ENCODE assay signal across 8 cellular contexts in the genomic region with DNA sequence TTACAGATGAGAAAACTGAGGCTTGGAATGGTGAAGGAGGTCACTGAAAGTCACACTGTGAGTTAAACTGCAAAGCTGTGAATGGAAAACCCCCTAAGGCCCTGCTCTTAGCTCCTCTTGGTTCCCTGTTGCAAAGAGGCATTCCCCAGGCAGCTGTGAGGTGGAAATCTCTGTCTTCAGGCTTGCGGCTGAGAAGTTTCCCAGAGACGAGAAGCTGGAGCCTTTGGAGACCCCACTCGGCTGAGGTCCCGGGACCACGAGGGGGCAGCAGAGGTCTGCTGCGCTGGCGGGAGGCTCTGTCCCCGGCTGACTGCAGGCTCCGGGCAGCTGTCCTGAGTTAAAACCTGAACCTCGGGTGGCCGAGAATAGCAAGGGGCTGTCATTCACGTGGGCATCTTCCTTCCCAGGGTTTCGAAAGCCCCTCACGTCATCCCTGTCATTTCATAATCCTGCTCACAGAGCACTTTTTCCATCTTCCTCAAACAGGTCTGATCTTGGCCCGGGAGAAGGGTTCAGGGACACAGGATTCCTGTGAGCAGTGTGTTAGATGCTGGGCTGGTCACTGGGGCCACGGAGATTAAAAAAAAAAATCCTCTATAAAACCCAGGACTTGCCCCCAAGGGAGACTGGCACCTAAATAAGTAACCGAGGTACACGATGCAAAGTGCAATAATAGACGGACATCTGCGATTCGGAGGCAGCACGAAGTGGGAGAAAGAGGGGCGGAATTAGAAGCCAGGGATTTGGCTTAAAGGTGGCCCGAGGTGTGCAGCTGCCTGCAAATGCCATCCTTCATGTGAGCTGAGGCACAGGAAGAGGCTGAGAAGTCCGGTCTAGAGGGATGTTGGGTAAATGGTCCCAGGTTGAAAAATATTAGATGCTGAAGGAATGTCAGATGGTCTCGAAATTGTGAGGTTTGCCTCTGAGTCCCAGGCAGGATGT. TPM values are rescaled to one million over a fixed set of nuclear protein-coding genes. Genes with fewer than 3 reads are reported as not detected.
DNase-seq lines count a peak whose midpoint lies in the region; ATAC-seq and TF ChIP-seq lines count a peak whose summit lies in the region.

No MANE protein-coding gene starts in this region.

- TF ChIP-seq CTCF in BJ (IDR thresholded peaks at IDR 0.05; ENCODE audit: insufficient read depth, low read depth, low read length), result peak; percentile 99
- TF ChIP-seq CTCF in KMS-11 (conservative IDR thresholded peaks at IDR 0.05; ENCODE audit: low read depth, low read length), result peak; percentile 95
- TF ChIP-seq CTCF in fibroblast of villous mesenchyme (IDR thresholded peaks at IDR 0.05; ENCODE audit: insufficient read depth, low read depth, low read length), result peak; percentile 99

- H3K36me3 Mint-ChIP-seq in activated T-helper 17 cell treated with anti-CD3 and anti-CD28 coated beads, Interleukin-2, amount 50 U/mL, for 72 hours (ENCODE audit: low read depth), result no peaks in the 10 kb centered on the region

- peaks cover 13% of the 10 kb centered on the region for H3K27me3 Mint-ChIP-seq in activated T-helper 17 cell treated with anti-CD3 and anti-CD28 coated beads, Interleukin-2, amount 50 U/mL, for 72 hours

- no peak overlapping the region for H4K91ac ChIP-seq in neuronal stem cell (ENCODE audit: low read depth, low read length, poor library complexity)

- POLR2A ChIA-PET in BJ (lab: Charles Lee), result interaction anchor here (0.5 to 1.0 kb wide), 2 partner anchors 13 to 76 kb away, joined by 3 read pairs; no protein-coding TSS in a partner anchor

- WGBS in neuronal stem cell (ENCODE audit: extremely low coverage in 2 of 2, insufficient read length in 2 of 2, insufficient replicate concordance in 1 of 2), 2 donors, result no CpG with 5 or more reads among the region's 26 CpGs

- H3K79me1 ChIP-seq in neuronal stem cell (ENCODE audit: low read depth, low read length), result no peaks in the 10 kb centered on the region

- no peak overlapping the region for H2BK120ac ChIP-seq in neuronal stem cell (ENCODE audit: low read depth, low read length)

- H3K23ac ChIP-seq in neuronal stem cell (ENCODE audit: low read depth, low read length, poor library complexity), result no peak overlapping the region

- H3K27ac Mint-ChIP-seq in activated T-helper 17 cell treated with anti-CD3 and anti-CD28 coated beads, Interleukin-2, amount 50 U/mL, for 72 hours, result no peak overlapping the region

- H3K4me1 Mint-ChIP-seq in activated T-helper 17 cell treated with anti-CD3 and anti-CD28 coated beads, Interleukin-2, amount 50 U/mL, for 72 hours, result no peaks in the 10 kb centered on the region

- no peak overlapping the region for H2BK12ac ChIP-seq in neuronal stem cell (ENCODE audit: low read length)

- no peaks in the 10 kb centered on the region for H3K9me3 ChIP-seq in neuronal stem cell (replicated peaks in 1 of 2; ENCODE audit: control insufficient read depth in 2 of 2, insufficient read depth in 1 of 2, low read depth in 1 of 2, low read length in 2 of 2)
- H3K9me3 ChIP-seq in subcutaneous abdominal adipose tissue (ENCODE audit: control insufficient read depth in 5 of 5, low read length in 5 of 5), result no peaks in the 10 kb centered on the region

- H3K9ac ChIP-seq in KMS-11, result no peak overlapping the region
- no peak overlapping the region for H3K9ac ChIP-seq in neuronal stem cell (ENCODE audit: low read depth, low read length, poor library complexity)
- no peak overlapping the region for H3K9ac ChIP-seq in subcutaneous abdominal adipose tissue (ENCODE audit: low read length in 5 of 5)

- no peak overlapping the region for H3K27ac ChIP-seq in KMS-11
- no peak overlapping the region for H3K27ac ChIP-seq in neuronal stem cell (replicated peaks; ENCODE audit: low read length)
- peak overlapping the region; percentile 12 for H3K27ac ChIP-seq in subcutaneous abdominal adipose tissue (ENCODE audit: low read depth, low read length)

- no peak overlapping the region for H3K4me3 ChIP-seq in BJ (ENCODE audit: low read depth, low read length)
- no peak overlapping the region for H3K4me3 ChIP-seq in KMS-11 (IDR thresholded peaks at IDR 0.05; ENCODE audit: insufficient read depth, low read depth, low read length)
- no peak overlapping the region for H3K4me3 ChIP-seq in fibroblast of villous mesenchyme (ENCODE audit: low read depth, low read length)
- no peak overlapping the region for H3K4me3 ChIP-seq in neuronal stem cell (ENCODE audit: low read length in 2 of 2)
- no peak overlapping the region for H3K4me3 ChIP-seq in subcutaneous abdominal adipose tissue (ENCODE audit: low read depth in 1 of 5, low read length in 5 of 5)

- H2BK5ac ChIP-seq in neuronal stem cell (ENCODE audit: low read length), result no peak overlapping the region

- H3K4me1 ChIP-seq in KMS-11 (ENCODE audit: low read depth, poor library complexity, severe bottlenecking) (no peaks in the 10 kb centered on the region), neuronal stem cell (ENCODE audit: control insufficient read depth in 2 of 2, insufficient read depth in 1 of 2, low read depth in 1 of 2, low read length in 2 of 2) (no peaks in the 10 kb centered on the region), subcutaneous abdominal adipose tissue (ENCODE audit: control insufficient read depth in 5 of 5, insufficient read depth in 5 of 5, low read length in 5 of 5) (peaks cover 2 to 50% (median 35%) of the 10 kb centered on the region in 5 donors)

- CTCF ChIA-PET in BJ (lab: Yijun Ruan, JAX), result interaction anchor here (0.6 to 2.5 kb wide), 47 partner anchors 9 to 349 kb away, joined by 3 to 194 read pairs (median 5); partner anchors contain the start of genes ATOH8, SFTPB and ST3GAL5

- peak; percentile 88 for ATAC-seq in activated T-helper 17 cell treated with anti-CD3 and anti-CD28 coated beads, Interleukin-2, amount 50 U/mL, for 72 hours (replicated peaks)

- peak overlapping the region; percentile 39 for H2AK5ac ChIP-seq in neuronal stem cell (ENCODE audit: low read depth, low read length)

- H3K4ac ChIP-seq in neuronal stem cell (ENCODE audit: low read length), result no peak overlapping the region

- DNase-seq in BJ (ENCODE audit: low read depth), result no peak
- peak; percentile 91 for DNase-seq in GM19240 (ENCODE audit: insufficient read length, low spot score)
- DNase-seq in RPMI8226, result peak; percentile 85
- peak; percentile 84 for DNase-seq in fibroblast of villous mesenchyme (ENCODE audit: low read depth)
- DNase-seq in neuronal stem cell (ENCODE audit: low spot score), result peak; percentile 81

- no peaks in the 10 kb centered on the region for H3K79me2 ChIP-seq in KMS-11 (ENCODE audit: insufficient read depth, low read depth)

- no peak overlapping the region for H3K4me3 Mint-ChIP-seq in activated T-helper 17 cell treated with anti-CD3 and anti-CD28 coated beads, Interleukin-2, amount 50 U/mL, for 72 hours

- no peak overlapping the region for H4K8ac ChIP-seq in neuronal stem cell (ENCODE audit: low read depth, low read length)

- H2AFZ ChIP-seq in KMS-11 (ENCODE audit: low read depth) (peak overlapping the region; percentile 50), neuronal stem cell (ENCODE audit: low read length) (peak overlapping the region; percentile 61)

- H3K4me2 ChIP-seq in KMS-11 (no peak overlapping the region; the same call in 1 of the 2 replicates), neuronal stem cell (ENCODE audit: insufficient read depth, low read length, poor library complexity, severe bottlenecking) (no peak overlapping the region)

- H3K9me3 Mint-ChIP-seq in activated T-helper 17 cell treated with anti-CD3 and anti-CD28 coated beads, Interleukin-2, amount 50 U/mL, for 72 hours, result no peaks in the 10 kb centered on the region

- no peaks in the 10 kb centered on the region for H4K20me1 ChIP-seq in KMS-11 (ENCODE audit: insufficient read depth)

- no peak overlapping the region for H3K14ac ChIP-seq in neuronal stem cell (ENCODE audit: low read length)

- no peaks in the 10 kb centered on the region for H3K27me3 ChIP-seq in BJ (ENCODE audit: control insufficient read depth, insufficient read depth, low read length)
- no peaks in the 10 kb centered on the region for H3K27me3 ChIP-seq in KMS-11 (ENCODE audit: insufficient read depth, low read depth)
- H3K27me3 ChIP-seq in neuronal stem cell (ENCODE audit: control insufficient read depth in 3 of 3, insufficient read depth in 3 of 3, low read depth in 1 of 3, low read length in 3 of 3), result peaks cover 0 to 31% (median 0%) of the 10 kb centered on the region in 3 experiments
- H3K27me3 ChIP-seq in subcutaneous abdominal adipose tissue (ENCODE audit: control insufficient read depth in 5 of 5, insufficient read depth in 4 of 5, low read length in 5 of 5), result no peaks in the 10 kb centered on the region

- H2BK15ac ChIP-seq in neuronal stem cell (ENCODE audit: low read length), result no peak overlapping the region

- no peaks in the 10 kb centered on the region for H3K36me3 ChIP-seq in BJ (ENCODE audit: control insufficient read depth, insufficient read depth, low read length)
- no peaks in the 10 kb centered on the region for H3K36me3 ChIP-seq in KMS-11 (ENCODE audit: insufficient read depth)
- no peaks in the 10 kb centered on the region for H3K36me3 ChIP-seq in neuronal stem cell (replicated peaks in 1 of 2; ENCODE audit: control insufficient read depth in 2 of 2, insufficient read depth in 2 of 2, low read length in 2 of 2)
- H3K36me3 ChIP-seq in subcutaneous abdominal adipose tissue (ENCODE audit: control insufficient read depth in 5 of 5, insufficient read depth in 5 of 5, low read length in 5 of 5), result no peaks in the 10 kb centered on the region

- H3K18ac ChIP-seq in neuronal stem cell (ENCODE audit: low read length), result no peak overlapping the region

RNA-seq across cellular contexts. Expression of gene ATOH8, which starts 24.6 kb away (rescaled TPM):
- 12.5 and 19.5 TPM in 2 replicates for polyA plus RNA-seq in BJ (2011; rRNA removed)
- polyA minus RNA-seq in BJ (2011; rRNA and poly(A)+ RNA removed), result 18.8 and 22.2 TPM in 2 replicates
- not detected for total RNA-seq in activated T-helper 17 cell treated with anti-CD3 and anti-CD28 coated beads, Interleukin-2, amount 50 U/mL, for 72 hours
- 6.8 and 9.1 TPM in 2 replicates for total RNA-seq in fibroblast of villous mesenchyme
- 1.8 TPM for polyA plus RNA-seq in neuronal stem cell (2013, experiment 1 of 2)
- 1.6 TPM for polyA plus RNA-seq in neuronal stem cell (2013, experiment 2 of 2)

RNA-seq across cellular contexts. Expression of gene GNLY, which starts 35.0 kb away (rescaled TPM):
- not detected in 2 replicates for polyA plus RNA-seq in BJ (2011; rRNA removed)
- not detected in 2 replicates for polyA minus RNA-seq in BJ (2011; rRNA and poly(A)+ RNA removed)
- total RNA-seq in activated T-helper 17 cell treated with anti-CD3 and anti-CD28 coated beads, Interleukin-2, amount 50 U/mL, for 72 hours, result 10 to 100 TPM; 10.6 to 32.4 TPM
- total RNA-seq in fibroblast of villous mesenchyme, result not detected in 2 replicates
- polyA plus RNA-seq in neuronal stem cell (2013, experiment 1 of 2), result 0.24 TPM
- polyA plus RNA-seq in neuronal stem cell (2013, experiment 2 of 2), result 0.06 TPM

Comparison
In these comparisons a context has a peak if more than half of its experiments do, and no peak if none do; other contexts are left out.
1. RNA of gene GNLY, which starts 35.0 kb away (total RNA-seq): 10.6 to 32.4 TPM in activated T-helper 17 cell treated with anti-CD3 and anti-CD28 coated beads, Interleukin-2, amount 50 U/mL, for 72 hours; not detected in fibroblast of villous mesenchyme; every median in the first group is over 10 times any median in the second.
2. Peak in every context shown above with its lines, with median percentiles within 50 percentile points of each other: CTCF ChIP-seq.